In genomic region chr3:17032407-17033034, GRCh38 we compare ENCODE assay signal across 8 cellular contexts.
DNase-seq lines count a peak whose midpoint lies in the region; ATAC-seq and TF ChIP-seq lines count a peak whose summit lies in the region.

No MANE protein-coding gene starts in this region.

- TF ChIP-seq POLR2A in testis (IDR thresholded peaks at IDR 0.05): no peak

- intact Hi-C loops in ascending aorta (cut with DNase I) (loop anchor here (2.0 to 10.0 kb wide), 2 partner anchors 202 to 432 kb away; no protein-coding TSS in a partner anchor), testis (cut with DNase I; ENCODE audit: low total_unique reads) (no loop called here)

- H3K4me3 ChIP-seq in ascending aorta: no peak overlapping the region
- H3K4me3 ChIP-seq in testis: no peak overlapping the region

- H3K27ac ChIP-seq in ascending aorta (no peak overlapping the region), testis (no peak overlapping the region)

- DNase-seq in GM10266 (ENCODE audit: extremely low spot score) (no peak), KBM-7 (peak; percentile 33), ascending aorta (ENCODE audit: low spot score in 2 of 2) (no peak), iPS-NIHi11 (ENCODE audit: low spot score) (peak; percentile 67), testis (no peak)
- DNase-seq in stimulated activated CD8-positive, alpha-beta memory T cell treated with anti-CD3 and anti-CD28 coated beads, Interleukin-4, amount 100 ng/mL, for 48 hours: no peak

- 52 to 58% methylated on average over 3 of the region's 3 CpGs for WGBS in testis, 2 donors

- in situ Hi-C loops in KBM-7 (cut with MboI; ENCODE audit: low pct_unique_long_range_greater_than_20kb, low sequenced_read_pairs): no loop called here

- H3K27me3 ChIP-seq in ascending aorta (no peaks in the 10 kb centered on the region), testis (no peaks in the 10 kb centered on the region)

- peak; percentile 59 for TF ChIP-seq CTCF in GM10266 (IDR thresholded peaks at IDR 0.05; ENCODE audit: control insufficient read depth, insufficient read depth, low read depth, missing control alignments)
- TF ChIP-seq CTCF in ascending aorta (IDR thresholded peaks at IDR 0.05): peak; percentile 53 to 80 (median 58)
- peak; percentile 60 to 73 (median 68) for TF ChIP-seq CTCF in testis (IDR thresholded peaks at IDR 0.05)

- H3K9me3 ChIP-seq in ascending aorta (no peaks in the 10 kb centered on the region), testis (no peaks in the 10 kb centered on the region)

- H3K36me3 ChIP-seq in ascending aorta (no peaks in the 10 kb centered on the region), testis (ENCODE audit: low read depth, missing control alignments) (no peaks in the 10 kb centered on the region)

- ATAC-seq in HG03520 (IDR thresholded peaks at IDR 0.05; ENCODE audit: unreplicated experiment) (no peak), HG02763 (IDR thresholded peaks at IDR 0.05; ENCODE audit: unreplicated experiment) (no peak)

- H3K4me1 ChIP-seq in ascending aorta (no peaks in the 10 kb centered on the region), testis (no peaks in the 10 kb centered on the region)

Comparison
In these comparisons a context has a peak if more than half of its experiments do, and no peak if none do; other contexts are left out.
1. DNase-seq: peak in KBM-7 (single experiment) and iPS-NIHi11 (single experiment); none in GM10266 (single experiment), ascending aorta (0 of 2), testis (single experiment) and stimulated activated CD8-positive, alpha-beta memory T cell treated with anti-CD3 and anti-CD28 coated beads, Interleukin-4, amount 100 ng/mL, for 48 hours (single experiment).
2. Peak in every context shown above with its lines, with median percentiles within 50 percentile points of each other: CTCF ChIP-seq.